Comparison of ENCODE assay signal across 8 cellular contexts in the genomic region with DNA sequence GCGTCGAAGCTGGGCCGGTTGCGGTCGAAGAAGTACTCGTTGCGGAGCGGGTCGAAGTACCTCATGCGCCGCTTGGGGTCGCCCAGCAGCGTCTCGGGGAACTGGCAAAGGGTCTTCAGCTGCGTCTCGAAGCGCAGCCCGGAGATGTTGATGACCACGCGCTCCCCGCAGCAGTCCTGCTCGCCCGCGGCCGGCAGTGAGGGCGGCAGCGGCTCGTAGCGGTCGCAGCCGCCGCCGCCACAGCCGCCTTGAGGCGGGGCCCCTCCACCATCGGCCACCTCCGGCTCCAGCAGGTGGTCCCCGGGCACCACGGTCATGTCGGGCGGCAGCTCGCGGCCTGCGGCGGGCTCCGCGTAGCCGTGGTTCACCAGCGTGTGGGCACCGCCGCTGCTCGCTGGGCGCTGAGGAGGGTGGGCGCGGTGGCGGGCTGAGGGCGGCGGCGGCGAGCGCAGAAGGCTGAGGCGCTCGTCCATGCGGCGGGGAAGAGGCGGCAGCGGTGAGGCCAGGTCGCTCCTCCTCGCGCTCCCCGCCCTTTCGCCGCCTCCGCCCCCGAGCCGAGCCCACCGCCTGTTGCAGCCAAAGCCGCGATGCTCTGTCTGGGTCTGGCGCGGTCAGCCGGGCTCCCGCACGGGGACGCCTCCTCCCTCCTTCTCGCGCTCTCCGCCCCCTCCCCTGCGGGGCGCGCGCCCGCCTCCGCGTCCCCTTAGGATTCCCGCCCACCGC. TPM values are rescaled to one million over a fixed set of nuclear protein-coding genes. Genes with fewer than 3 reads are reported as not detected.
DNase-seq lines count a peak whose midpoint lies in the region; ATAC-seq, FAIRE-seq and TF ChIP-seq lines count a peak whose summit lies in the region.

A gene (minus strand): TSS at position 604 of the 723 bp plus-strand sequence. CDS start 131 bp downstream, at position 473.

- no peaks in the 10 kb centered on the region for H3K36me3 ChIP-seq in HepG2 (replicated peaks in 1 of 2; ENCODE audit: control insufficient read depth in 1 of 2, insufficient read depth in 2 of 2, low read length in 2 of 2)

- intact Hi-C loops in T-helper 1 cell treated with Interleukin-12 subunit alpha and Interleukin-12 subunit beta and Interleukin-4 antibody, amounts not matched to agents 30 ng/mL and 1 ng/mL, for 36 hours (cut with micrococcal nuclease) = loop anchor here (5.0 to 10.0 kb wide), 7 partner anchors 53 to 1943 kb away; a partner anchor contains a TSS
- intact Hi-C loops in HepG2 (cut with micrococcal nuclease; ENCODE audit: unreplicated experiment) = no loop called here

- H4K20me1 ChIP-seq in HepG2 (ENCODE audit: insufficient read depth, low read length) = no peaks in the 10 kb centered on the region

- no peak for TF ChIP-seq CTCF in HepG2 (CRISPR knock-in tag; IDR thresholded peaks at IDR 0.05)

- TF ChIP-seq RAD21 in HepG2 (CRISPR knock-in tag; IDR thresholded peaks at IDR 0.05) = no peak

- TF ChIP-seq EP300 in HepG2 (IDR thresholded peaks at IDR 0.05; ENCODE audit: low read depth in 2 of 2, low read length in 2 of 2) (no peak), HepG2 (CRISPR knock-in tag; IDR thresholded peaks at IDR 0.05; ENCODE audit: borderline replicate concordance) (no peak)

- DNase-seq in D341Med (ENCODE audit: low spot score) (peak; percentile 60), astrocyte of the hippocampus (ENCODE audit: low read depth, low spot score) (peak; percentile 49), HepG2 (ENCODE audit: low spot score) (no peak), NCI-H2081 treated with DMSO at 0.1 percent for 48 hours (lab: John Stamatoyannopoulos, UW) (no peak), HuH-7 (ENCODE audit: low spot score) (no peak)
- DNase-seq in stimulated activated CD4-positive, alpha-beta T cell treated with anti-CD3 and anti-CD28 coated beads, TNF-alpha, amount 100 ng/mL, for 1 hour (ENCODE audit: low read depth in 3 of 3, low spot score in 1 of 3) = peak in 2 of 3 donors; percentile 37 to 47

- H3K27ac ChIP-seq in HepG2 (ENCODE audit: extremely low read length, insufficient read depth, low read length) = no peak within 1 kb of the TSS

- H2AFZ ChIP-seq in HepG2 (ENCODE audit: low read length) = no peak within 1 kb of the TSS

- 90% methylated on average over 50 of the region's 97 CpGs for WGBS in HepG2 (ENCODE audit: low lambda C conversion rate)

- peaks cover 0 to 11% of the 10 kb centered on the region in 2 experiments; a peak in 3 of 5 replicates for H3K27me3 ChIP-seq in HepG2 (ENCODE audit: control insufficient read depth in 1 of 2, insufficient read depth in 2 of 2, low read length in 2 of 2)

- CTCF ChIA-PET in HepG2 (lab: Yijun Ruan, JAX; ENCODE audit: low intra/inter-chr PET ratio, low total read pairs) = no interaction called here

- H3K4me1 ChIP-seq in HepG2 (ENCODE audit: insufficient read depth, low read length) = no peaks in the 10 kb centered on the region

- H3K4me3 ChIP-seq in HepG2 (replicated peaks in 1 of 3; ENCODE audit: insufficient read depth in 1 of 3, low read depth in 2 of 3, low read length in 3 of 3) = peak within 1 kb of the TSS in 1 of 3 experiments; percentile 40; a peak in 1 of 6 replicates

- no peak within 1 kb of the TSS for H3K9ac ChIP-seq in HepG2 (ENCODE audit: insufficient read depth, low read depth, low read length)

- no TSS peak for BruUV-seq in HepG2 (replicated peaks; lab: Mats Ljungman, UMichigan)

- no peak for FAIRE-seq in HepG2 (lab: Jason Lieb, UNC)

- peak; percentile 38 for ATAC-seq in HG03025 (IDR thresholded peaks at IDR 0.05; ENCODE audit: low FRiP score, unreplicated experiment)
- no peak for ATAC-seq in HepG2

- no peaks in the 10 kb centered on the region for H3K79me2 ChIP-seq in HepG2 (ENCODE audit: insufficient read depth, low read length)

- POLR2A ChIA-PET in HepG2 (lab: Yijun Ruan, JAX) = no interaction called here

- TF ChIP-seq POLR2A in HepG2 (IDR thresholded peaks at IDR 0.05; ENCODE audit: insufficient read depth in 1 of 2, low read depth in 2 of 2, low read length in 2 of 2) = no peak

- H3K4me2 ChIP-seq in HepG2 (ENCODE audit: low read depth, low read length) = no peak within 1 kb of the TSS

- H3K9me3 ChIP-seq in HepG2 (ENCODE audit: low read length) = no peaks in the 10 kb centered on the region

- in situ Hi-C loops in HepG2 (cut with HindIII; ENCODE audit: extremely low pct_ligation_motif_present, low pct_unique_long_range_greater_than_20kb) = no loop called here

TF ChIP-seq in HepG2, 621 proteins besides CTCF, POLR2A, EP300 and RAD21:
- TF ChIP-seq, protein P1, sequence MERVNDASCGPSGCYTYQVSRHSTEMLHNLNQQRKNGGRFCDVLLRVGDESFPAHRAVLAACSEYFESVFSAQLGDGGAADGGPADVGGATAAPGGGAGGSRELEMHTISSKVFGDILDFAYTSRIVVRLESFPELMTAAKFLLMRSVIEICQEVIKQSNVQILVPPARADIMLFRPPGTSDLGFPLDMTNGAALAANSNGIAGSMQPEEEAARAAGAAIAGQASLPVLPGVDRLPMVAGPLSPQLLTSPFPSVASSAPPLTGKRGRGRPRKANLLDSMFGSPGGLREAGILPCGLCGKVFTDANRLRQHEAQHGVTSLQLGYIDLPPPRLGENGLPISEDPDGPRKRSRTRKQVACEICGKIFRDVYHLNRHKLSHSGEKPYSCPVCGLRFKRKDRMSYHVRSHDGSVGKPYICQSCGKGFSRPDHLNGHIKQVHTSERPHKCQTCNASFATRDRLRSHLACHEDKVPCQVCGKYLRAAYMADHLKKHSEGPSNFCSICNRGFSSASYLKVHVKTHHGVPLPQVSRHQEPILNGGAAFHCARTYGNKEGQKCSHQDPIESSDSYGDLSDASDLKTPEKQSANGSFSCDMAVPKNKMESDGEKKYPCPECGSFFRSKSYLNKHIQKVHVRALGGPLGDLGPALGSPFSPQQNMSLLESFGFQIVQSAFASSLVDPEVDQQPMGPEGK (CRISPR knock-in tag; IDR thresholded peaks at IDR 0.05) = no peak
- TF ChIP-seq, protein P2, sequence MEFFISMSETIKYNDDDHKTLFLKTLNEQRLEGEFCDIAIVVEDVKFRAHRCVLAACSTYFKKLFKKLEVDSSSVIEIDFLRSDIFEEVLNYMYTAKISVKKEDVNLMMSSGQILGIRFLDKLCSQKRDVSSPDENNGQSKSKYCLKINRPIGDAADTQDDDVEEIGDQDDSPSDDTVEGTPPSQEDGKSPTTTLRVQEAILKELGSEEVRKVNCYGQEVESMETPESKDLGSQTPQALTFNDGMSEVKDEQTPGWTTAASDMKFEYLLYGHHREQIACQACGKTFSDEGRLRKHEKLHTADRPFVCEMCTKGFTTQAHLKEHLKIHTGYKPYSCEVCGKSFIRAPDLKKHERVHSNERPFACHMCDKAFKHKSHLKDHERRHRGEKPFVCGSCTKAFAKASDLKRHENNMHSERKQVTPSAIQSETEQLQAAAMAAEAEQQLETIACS (CRISPR knock-in tag; IDR thresholded peaks at IDR 0.05) = 0 out of 2 replicates have a peak, but pooled peaks have one; percentile 41

RNA-seq across cellular contexts. Expression of the gene that starts here (rescaled TPM):
- 113 and 115 TPM in 2 replicates for total RNA-seq in T-helper 1 cell treated with Interleukin-12 subunit alpha and Interleukin-12 subunit beta and Interleukin-4 antibody, amounts not matched to agents 30 ng/mL and 1 ng/mL, for 36 hours
- total RNA-seq in HepG2 (2016; rRNA removed; fragmentation: Illumina TruSeq; extraction: Trizol) = not detected in 2 replicates
- total RNA-seq in HepG2 (2016; cell fraction: cytosol; rRNA removed; fragmentation: Illumina TruSeq; extraction: Trizol; ENCODE audit: low read depth) = not detected in 2 replicates
- not detected in 2 replicates for total RNA-seq in HepG2 (2016; cell fraction: insoluble cytoplasmic fraction; rRNA removed; fragmentation: Illumina TruSeq; extraction: Trizol)
- total RNA-seq in HepG2 (2016; cell fraction: membrane; rRNA removed; fragmentation: Illumina TruSeq; extraction: Trizol) = not detected in 2 replicates
- total RNA-seq in HepG2 (2016; cell fraction: nucleus; rRNA removed; fragmentation: Illumina TruSeq; extraction: Trizol) = not detected in 2 replicates
- polyA plus RNA-seq in HepG2 (2011; rRNA removed) = not detected in 2 replicates
- not detected in 2 replicates for polyA plus RNA-seq in HepG2 (2011; cell fraction: cytosol; rRNA removed)
- polyA plus RNA-seq in HepG2 (2011; cell fraction: nucleus; rRNA removed) = not detected in 2 replicates
- not detected in 2 replicates for polyA plus RNA-seq in HepG2 (2012)
- not detected in 2 replicates for polyA plus RNA-seq in HepG2 (2016; cell fraction: cytosol; fragmentation: Illumina TruSeq; extraction: Trizol; ENCODE audit: low read depth)
- polyA plus RNA-seq in HepG2 (2016; cell fraction: insoluble cytoplasmic fraction; fragmentation: Illumina TruSeq; extraction: Trizol; ENCODE audit: low read depth) = not detected in 2 replicates
- polyA plus RNA-seq in HepG2 (2016; cell fraction: membrane; fragmentation: Illumina TruSeq; extraction: Trizol; ENCODE audit: low read depth) = not detected in 2 replicates
- polyA plus RNA-seq in HepG2 (2016; cell fraction: nucleus; fragmentation: Illumina TruSeq; extraction: Trizol; ENCODE audit: insufficient read depth, low read depth) = not detected in 2 replicates
- not detected in 2 replicates for polyA minus RNA-seq in HepG2 (2011; rRNA and poly(A)+ RNA removed; ENCODE audit: low replicate concordance)
- not detected in 2 replicates for polyA minus RNA-seq in HepG2 (2011; cell fraction: cytosol; rRNA and poly(A)+ RNA removed)
- polyA minus RNA-seq in HepG2 (2011; cell fraction: nucleus; rRNA and poly(A)+ RNA removed) = not detected in 2 replicates

Comparison
In these comparisons a context has a peak if more than half of its experiments do, and no peak if none do; other contexts are left out.
1. RNA of the gene that starts here (total RNA-seq): 113 to 115 TPM in T-helper 1 cell treated with Interleukin-12 subunit alpha and Interleukin-12 subunit beta and Interleukin-4 antibody, amounts not matched to agents 30 ng/mL and 1 ng/mL, for 36 hours; not detected in HepG2; every median in the first group is over 100 times any median in the second.
2. DNase-seq: peak in D341Med (single experiment), astrocyte of the hippocampus (single experiment) and stimulated activated CD4-positive, alpha-beta T cell treated with anti-CD3 and anti-CD28 coated beads, TNF-alpha, amount 100 ng/mL, for 1 hour (2 of 3); none in HepG2 (single experiment), NCI-H2081 treated with DMSO at 0.1 percent for 48 hours (single experiment) and HuH-7 (single experiment).